Comparison of ENCODE assay signal across 11 cellular contexts in the genomic region with DNA sequence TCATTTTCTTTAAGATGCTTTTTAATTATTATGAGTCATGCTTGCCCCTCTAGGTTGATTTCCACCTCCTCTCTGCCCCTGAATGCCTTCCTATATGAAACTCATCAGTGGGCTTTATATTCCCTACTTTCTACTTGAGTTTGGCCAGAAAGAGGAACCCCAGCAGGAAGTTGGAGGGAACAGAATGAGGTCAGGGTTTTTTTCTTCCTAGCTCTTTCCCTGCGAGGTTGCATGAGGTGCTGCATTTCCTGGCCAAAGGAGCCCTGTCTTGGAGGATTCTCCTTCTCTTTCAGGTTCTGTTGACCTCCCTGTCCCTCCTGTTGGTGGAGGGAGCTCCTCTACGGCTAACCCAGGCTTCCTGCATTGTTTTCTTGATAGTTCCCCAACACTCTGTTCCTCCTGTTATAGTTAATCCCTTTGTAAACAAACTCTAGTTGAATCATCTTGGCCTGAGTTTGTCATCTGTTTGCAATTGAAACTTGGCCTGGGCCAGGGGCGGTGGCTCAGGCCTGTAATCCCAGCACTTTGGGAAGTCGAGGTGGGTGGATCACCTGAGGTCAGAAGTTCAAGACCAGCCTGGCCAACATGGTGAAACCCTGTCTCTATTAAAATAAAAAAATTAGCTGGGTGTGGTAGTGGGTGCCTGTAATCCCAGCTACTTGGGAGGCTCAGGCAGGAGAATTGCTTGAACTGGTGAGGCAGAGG. TPM values are rescaled to one million over a fixed set of nuclear protein-coding genes. Genes with fewer than 3 reads are reported as not detected.
DNase-seq lines count a peak whose midpoint lies in the region; ATAC-seq and TF ChIP-seq lines count a peak whose summit lies in the region.
"Had no signal": no experiment of that assay in that cellular context is flagged by ENCODE, and none has a peak within 500 bp of the region (broad histone marks: within the 10 kb centered on the region; RNA-seq: fewer than 3 reads in every experiment).

No MANE protein-coding gene starts in this region.

- no peak overlapping the region for H2BK5ac ChIP-seq in mesenchymal stem cell (ENCODE audit: low read depth, low read length, poor library complexity, severe bottlenecking)

- peak overlapping the region; percentile 5 for H3K9ac ChIP-seq in mesenchymal stem cell (ENCODE audit: low read length)

- H3K18ac ChIP-seq in mesenchymal stem cell (ENCODE audit: low read depth in 1 of 2, low read length in 2 of 2) = no peak overlapping the region

- no TSS peak for BruUV-seq in Calu3 (replicated peaks; lab: Mats Ljungman, UMichigan)

- no peak overlapping the region for H2BK15ac ChIP-seq in mesenchymal stem cell (ENCODE audit: low read depth, poor library complexity, severe bottlenecking)

- no peaks in the 10 kb centered on the region for H3K79me1 ChIP-seq in mesenchymal stem cell (replicated peaks; ENCODE audit: low read length, poor library complexity, severe bottlenecking)

- H2AK5ac ChIP-seq in mesenchymal stem cell (ENCODE audit: low read length, severe bottlenecking) = no peak overlapping the region

- WGBS in mesenchymal stem cell = 21% methylated on average over 4 of the region's 4 CpGs

- DNase-seq in Calu3 = peak; percentile 68
- DNase-seq in HuH-7.5 (ENCODE audit: low spot score) = peak; percentile 40
- peak; percentile 62 for DNase-seq in mesenchymal stem cell
- DNase-seq in hippocampal formation (lab: John Stamatoyannopoulos, UW) = no peak
- no peak for DNase-seq in CD8-positive, alpha-beta memory T cell
- DNase-seq: activated naive CD8-positive, alpha-beta T cell treated with anti-CD3 and anti-CD28 coated beads, Interleukin-2, amount 10 ng/mL, durations not matched to agents 7 days and 5 days had no signal

- H3K4me3 Mint-ChIP-seq in Calu3 (ENCODE audit: low read depth, unreplicated experiment) = no peak overlapping the region
- H3K4me3 Mint-ChIP-seq in CD8-positive, alpha-beta memory T cell = no peak overlapping the region
- H3K4me3 Mint-ChIP-seq: activated naive CD8-positive, alpha-beta T cell treated with anti-CD3 and anti-CD28 coated beads, Interleukin-2, amount 10 ng/mL, durations not matched to agents 7 days and 5 days had no signal

- no peaks in the 10 kb centered on the region for H3K36me3 ChIP-seq in mesenchymal stem cell (ENCODE audit: control insufficient read depth in 1 of 2, insufficient read depth in 2 of 2, low read depth in 1 of 2, low read length in 2 of 2)
- H3K36me3 ChIP-seq in CD8-positive, alpha-beta memory T cell (ENCODE audit: insufficient read depth, low read length) = no peaks in the 10 kb centered on the region

- H3K14ac ChIP-seq in mesenchymal stem cell (ENCODE audit: low read length in 2 of 2) = no peak overlapping the region

- H3K27ac ChIP-seq in VCaP (peak overlapping the region; percentile 52), mesenchymal stem cell (ENCODE audit: low read length, poor library complexity, severe bottlenecking) (no peak overlapping the region)
- no peak overlapping the region for H3K27ac ChIP-seq in CD8-positive, alpha-beta memory T cell (ENCODE audit: low read depth, low read length)

- peaks cover 6% of the 10 kb centered on the region for H3K9me3 Mint-ChIP-seq in Calu3 (ENCODE audit: low read depth, unreplicated experiment)
- H3K9me3 Mint-ChIP-seq in CD8-positive, alpha-beta memory T cell = peaks cover 0 to 6% (median 0%) of the 10 kb centered on the region in 5 donors

- no peak overlapping the region for H2BK12ac ChIP-seq in mesenchymal stem cell (ENCODE audit: low read length in 2 of 2)

- POLR2A ChIA-PET in CD8-positive, alpha-beta memory T cell (lab: Charles Lee) = no interaction called here

- TF ChIP-seq CTCF in Calu3 (IDR thresholded peaks at IDR 0.05; ENCODE audit: unreplicated experiment) (no peak), VCaP (conservative IDR thresholded peaks at IDR 0.05) (no peak)

- H4K91ac ChIP-seq in mesenchymal stem cell (ENCODE audit: low read length) = no peak overlapping the region

- H3K27ac Mint-ChIP-seq in Calu3 (ENCODE audit: unreplicated experiment) = peak overlapping the region; percentile 75
- H3K27ac Mint-ChIP-seq in CD8-positive, alpha-beta memory T cell = peak overlapping the region in 2 of 8 donors; percentile 34 to 90
- H3K27ac Mint-ChIP-seq: activated naive CD8-positive, alpha-beta T cell treated with anti-CD3 and anti-CD28 coated beads, Interleukin-2, amount 10 ng/mL, durations not matched to agents 7 days and 5 days had no signal

- no peak overlapping the region for H3K4me2 ChIP-seq in mesenchymal stem cell (ENCODE audit: low read length, poor library complexity, severe bottlenecking)

- peaks cover 5% of the 10 kb centered on the region for H3K36me3 Mint-ChIP-seq in Calu3 (ENCODE audit: insufficient read depth, unreplicated experiment)
- peaks cover 0 to 7% (median 0%) of the 10 kb centered on the region in 3 donors for H3K36me3 Mint-ChIP-seq in CD8-positive, alpha-beta memory T cell

- H3K4me1 ChIP-seq in mesenchymal stem cell (ENCODE audit: control insufficient read depth, insufficient read depth, low read depth, low read length) = no peaks in the 10 kb centered on the region
- peaks cover 12% of the 10 kb centered on the region for H3K4me1 ChIP-seq in CD8-positive, alpha-beta memory T cell (ENCODE audit: insufficient read depth, low read length)

- no peak overlapping the region for H2AFZ ChIP-seq in mesenchymal stem cell (ENCODE audit: low read depth, low read length)

- H2BK120ac ChIP-seq in mesenchymal stem cell (ENCODE audit: low read depth, low read length) = no peak overlapping the region

- no peak overlapping the region for H3K4me3 ChIP-seq in mesenchymal stem cell (ENCODE audit: insufficient read depth in 1 of 2, low read depth in 1 of 2, low read length in 2 of 2)
- no peak overlapping the region for H3K4me3 ChIP-seq in CD8-positive, alpha-beta memory T cell (ENCODE audit: low read length)

- H3K4ac ChIP-seq in mesenchymal stem cell (ENCODE audit: low read depth in 1 of 2, low read length in 2 of 2) = no peak overlapping the region

- H3K23ac ChIP-seq in mesenchymal stem cell (ENCODE audit: low read length in 2 of 2) = no peak overlapping the region

- H4K8ac ChIP-seq in mesenchymal stem cell (ENCODE audit: low read length) = no peak overlapping the region

- no peaks in the 10 kb centered on the region for H3K9me3 ChIP-seq in mesenchymal stem cell (ENCODE audit: control insufficient read depth, low read length)
- H3K9me3 ChIP-seq in CD8-positive, alpha-beta memory T cell (ENCODE audit: low read length) = no peaks in the 10 kb centered on the region

- no peak for ATAC-seq in HG03442 (IDR thresholded peaks at IDR 0.05; ENCODE audit: unreplicated experiment)
- no peak for ATAC-seq in GM21515 (IDR thresholded peaks at IDR 0.05; ENCODE audit: unreplicated experiment)

- intact Hi-C loops in Calu3 (cut with micrococcal nuclease; ENCODE audit: unreplicated experiment) = loop anchor here (2.0 kb wide), 1 partner anchor 45 kb away; no protein-coding TSS in a partner anchor

- CTCF ChIA-PET in Calu3 (lab: Charles Lee) = interaction anchor here (0.6 kb wide), 1 partner anchor 370 kb away, joined by 5 read pairs; no protein-coding TSS in a partner anchor
- CTCF ChIA-PET in CD8-positive, alpha-beta memory T cell (lab: Charles Lee) = no interaction called here

- no peaks in the 10 kb centered on the region for H3K27me3 ChIP-seq in mesenchymal stem cell (ENCODE audit: control insufficient read depth in 1 of 2, insufficient read depth in 1 of 2, low read length in 2 of 2)
- no peaks in the 10 kb centered on the region for H3K27me3 ChIP-seq in CD8-positive, alpha-beta memory T cell (ENCODE audit: insufficient read depth, low read length, poor library complexity, severe bottlenecking)

- no peaks in the 10 kb centered on the region for H3K27me3 Mint-ChIP-seq in Calu3 (ENCODE audit: unreplicated experiment)
- peaks cover 2 to 4% of the 10 kb centered on the region in 2 donors for H3K27me3 Mint-ChIP-seq in CD8-positive, alpha-beta memory T cell

- H3K4me1 Mint-ChIP-seq in Calu3 (ENCODE audit: low read depth, unreplicated experiment) = peaks cover 14% of the 10 kb centered on the region
- peaks cover 11 to 15% (median 12%) of the 10 kb centered on the region in 3 donors for H3K4me1 Mint-ChIP-seq in CD8-positive, alpha-beta memory T cell

RNA-seq across cellular contexts. Expression of a gene that starts 15.3 kb away (rescaled TPM):
- not detected in 2 replicates for total RNA-seq in Calu3 (2022)
- not detected for polyA plus RNA-seq in mesenchymal stem cell (2013, experiment 1 of 2)
- polyA plus RNA-seq in mesenchymal stem cell (2013, experiment 2 of 2) = not detected
- not detected for total RNA-seq in CD8-positive, alpha-beta memory T cell
- not detected for polyA plus RNA-seq in CD8-positive, alpha-beta memory T cell
- total RNA-seq: activated naive CD8-positive, alpha-beta T cell treated with anti-CD3 and anti-CD28 coated beads, Interleukin-2, amount 10 ng/mL, durations not matched to agents 7 days and 5 days; osteocyte; T-helper 1 cell treated with Interleukin-12 subunit alpha and Interleukin-12 subunit beta and Interleukin-4 antibody, amounts not matched to agents 30 ng/mL and 1 ng/mL, for 36 hours had no signal

RNA-seq across cellular contexts. Expression of a gene that starts 52.2 kb away (rescaled TPM):
- total RNA-seq in Calu3 (2022) = 131 and 134 TPM in 2 replicates
- 106 TPM for polyA plus RNA-seq in mesenchymal stem cell (2013, experiment 1 of 2)
- polyA plus RNA-seq in mesenchymal stem cell (2013, experiment 2 of 2) = 105 TPM
- 10 to 100 TPM; 71.1 to 74.4 TPM for total RNA-seq in CD8-positive, alpha-beta memory T cell
- 41.7 TPM for polyA plus RNA-seq in CD8-positive, alpha-beta memory T cell

Comparison
In these comparisons a context has a peak if more than half of its experiments do, and no peak if none do; other contexts are left out.
1. DNase-seq: peak in Calu3 (single experiment), HuH-7.5 (single experiment) and mesenchymal stem cell (single experiment); none in hippocampal formation (0 of 2) and CD8-positive, alpha-beta memory T cell (0 of 5).